ENCODE assay signal across 9 cellular contexts in the genomic region with DNA sequence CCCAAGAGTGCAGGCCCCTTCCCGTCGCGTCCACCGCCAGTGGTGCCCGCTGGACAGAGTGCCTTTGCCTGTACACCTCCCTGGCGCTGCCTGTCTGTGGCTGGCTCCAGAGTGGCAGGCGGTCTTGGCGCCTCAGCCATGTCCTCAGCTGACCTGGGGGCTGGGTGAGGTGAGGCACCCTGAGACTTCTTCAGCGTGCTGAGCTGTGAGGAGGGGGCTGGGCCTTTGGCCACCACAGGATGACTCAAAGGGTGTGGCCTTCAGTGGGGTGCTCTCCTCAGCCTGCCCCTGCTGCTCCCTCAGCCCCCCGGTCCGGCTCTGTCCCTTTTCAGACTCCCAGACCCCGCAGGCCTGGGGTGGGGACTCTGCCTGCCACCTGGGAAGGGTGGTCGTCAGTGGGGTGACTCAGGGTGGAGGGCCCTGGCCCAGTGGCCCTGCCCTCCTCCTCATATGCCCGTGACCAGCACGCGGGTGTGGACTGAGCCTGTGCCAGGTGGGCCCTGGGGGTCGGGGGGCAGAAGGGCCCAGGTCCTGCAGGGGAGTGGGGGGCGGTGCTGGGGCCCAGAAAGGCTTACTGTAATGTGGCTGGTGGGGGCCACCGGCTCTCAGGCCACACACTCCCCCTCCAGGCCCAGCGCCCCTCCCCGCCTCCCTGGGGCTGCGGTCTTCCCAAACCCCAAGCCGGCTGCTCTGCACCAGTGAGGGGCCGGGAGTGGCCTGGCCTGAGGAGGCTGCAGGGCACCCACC. TPM values are rescaled to one million over a fixed set of nuclear protein-coding genes. Genes with fewer than 3 reads are reported as not detected.
DNase-seq lines count a peak whose midpoint lies in the region; ATAC-seq, FAIRE-seq and TF ChIP-seq lines count a peak whose summit lies in the region.
"Had no signal": no experiment of that assay in that cellular context is flagged by ENCODE, and none has a peak within 500 bp of the region (broad histone marks: within the 10 kb centered on the region; RNA-seq: fewer than 3 reads in every experiment).

No MANE protein-coding gene starts in this region.

- ATAC-seq in T-helper 17 cell (no peak), HG02678 (IDR thresholded peaks at IDR 0.05; ENCODE audit: unreplicated experiment) (no peak)
- no peak for ATAC-seq in naive thymus-derived CD8-positive, alpha-beta T cell

- no peaks in the 10 kb centered on the region for H4K20me1 ChIP-seq in endothelial cell of umbilical vein (replicated peaks; ENCODE audit: control insufficient read depth, extremely low read depth, insufficient read depth, low read length)

- peak overlapping the region; percentile 67 for H3K4me3 Mint-ChIP-seq in T-helper 17 cell
- H3K4me3 Mint-ChIP-seq in naive thymus-derived CD8-positive, alpha-beta T cell = peak overlapping the region in 9 of 10 donors; percentile 14 to 70 (median 30)

- H3K9me3 ChIP-seq in T-helper 17 cell (ENCODE audit: control insufficient read depth, low read length, poor library complexity, severe bottlenecking) = no peaks in the 10 kb centered on the region
- no peaks in the 10 kb centered on the region for H3K9me3 ChIP-seq in endothelial cell of umbilical vein (replicated peaks; ENCODE audit: control insufficient read depth, insufficient read depth, low read length)

- POLR2A ChIA-PET in endothelial cell of umbilical vein (lab: Charles Lee) = interaction anchor here (1.4 kb wide), 1 partner anchor 28 kb away, joined by 3 read pairs; no protein-coding TSS in a partner anchor
- POLR2A ChIA-PET in naive thymus-derived CD8-positive, alpha-beta T cell (lab: Charles Lee) = interaction anchor here (1.2 to 2.0 kb wide), 3 partner anchors 22 to 60 kb away, joined by 3 to 14 read pairs (median 3); a partner anchor contains a TSS

- H3K36me3 ChIP-seq in endothelial cell of umbilical vein (ENCODE audit: control insufficient read depth in 2 of 2, extremely low read depth in 1 of 2, insufficient read depth in 2 of 2, low read length in 2 of 2) = no peaks in the 10 kb centered on the region

- no peaks in the 10 kb centered on the region for H3K79me2 ChIP-seq in endothelial cell of umbilical vein (ENCODE audit: control insufficient read depth, insufficient read depth, low read length)

- dilution Hi-C loops in endothelial cell of umbilical vein (cut with MboI; ENCODE audit: extremely low pct_ligation_motif_present, low sequenced_read_pairs) = no loop called here

- no peaks in the 10 kb centered on the region for H3K27me3 ChIP-seq in endothelial cell of umbilical vein (ENCODE audit: control insufficient read depth in 2 of 2, insufficient read depth in 2 of 2, low read length in 2 of 2)

- TF ChIP-seq POLR2A in endothelial cell of umbilical vein (IDR thresholded peaks at IDR 0.05; ENCODE audit: low read depth, low read length) = no peak

- no peak for TF ChIP-seq CTCF in endothelial cell of umbilical vein (IDR thresholded peaks at IDR 0.05; ENCODE audit: extremely low read depth in 1 of 2, insufficient read depth in 1 of 2, low read depth in 1 of 2, low read length in 2 of 2)

- DNase-seq in NCI-H1417 (lab: John Stamatoyannopoulos, UW) (peak in 2 of 3 experiments; percentile 9 to 37), NCI-H1417 treated with DMSO at 0.1 percent for 48 hours (lab: John Stamatoyannopoulos, UW) (no peak), T-helper 17 cell (peak in 1 of 3 donors; percentile 33), endothelial cell of umbilical vein (ENCODE audit: low read depth, low spot score) (no peak), NCI-H1930 (lab: John Stamatoyannopoulos, UW) (no peak), GM19240 (ENCODE audit: insufficient read length, low spot score) (no peak)
- peak in 6 of 10 donors; percentile 30 to 50 (median 38) for DNase-seq in naive thymus-derived CD8-positive, alpha-beta T cell

- BruUV-seq in endothelial cell of umbilical vein (replicated peaks; lab: Mats Ljungman, UMichigan) = no TSS peak

- no peaks in the 10 kb centered on the region for H3K27me3 Mint-ChIP-seq in T-helper 17 cell
- no peaks in the 10 kb centered on the region for H3K27me3 Mint-ChIP-seq in naive thymus-derived CD8-positive, alpha-beta T cell

- peaks cover 19% of the 10 kb centered on the region for H3K4me1 Mint-ChIP-seq in T-helper 17 cell
- H3K4me1 Mint-ChIP-seq in naive thymus-derived CD8-positive, alpha-beta T cell = peaks cover 3 to 40% (median 33%) of the 10 kb centered on the region in 4 donors

- peak overlapping the region; percentile 45 for H3K9ac ChIP-seq in endothelial cell of umbilical vein (replicated peaks; ENCODE audit: extremely low read depth, insufficient read depth, low read length)

- no peaks in the 10 kb centered on the region for H3K36me3 Mint-ChIP-seq in T-helper 17 cell (ENCODE audit: low read depth)
- no peaks in the 10 kb centered on the region for H3K36me3 Mint-ChIP-seq in naive thymus-derived CD8-positive, alpha-beta T cell

- peak overlapping the region; percentile 78 for H3K27ac ChIP-seq in endothelial cell of umbilical vein (ENCODE audit: insufficient read depth, low read depth, low read length)

- intact Hi-C loops in endothelial cell of umbilical vein (cut with micrococcal nuclease) = no loop called here

- FAIRE-seq in endothelial cell of umbilical vein (lab: Jason Lieb, UNC) = no peak

- peak overlapping the region; percentile 86 for H3K27ac Mint-ChIP-seq in T-helper 17 cell
- H3K27ac Mint-ChIP-seq in naive thymus-derived CD8-positive, alpha-beta T cell = peak overlapping the region in 8 of 10 donors; percentile 12 to 82 (median 60)

- H2AFZ ChIP-seq in endothelial cell of umbilical vein (ENCODE audit: low read depth, low read length) = no peak overlapping the region

- H3K9me1 ChIP-seq in endothelial cell of umbilical vein (replicated peaks; ENCODE audit: control insufficient read depth, extremely low read depth, insufficient read depth, low read length) = no peaks in the 10 kb centered on the region

- H3K4me2 ChIP-seq in endothelial cell of umbilical vein (ENCODE audit: insufficient read depth, low read length) = peak overlapping the region; percentile 47

- CTCF ChIA-PET in endothelial cell of umbilical vein (lab: Charles Lee) = interaction anchor here (2.5 kb wide), 1 partner anchor 96 kb away, joined by 26 read pairs; no protein-coding TSS in a partner anchor

- no peaks in the 10 kb centered on the region for H3K9me3 Mint-ChIP-seq in naive thymus-derived CD8-positive, alpha-beta T cell
- H3K9me3 Mint-ChIP-seq: activated naive CD4-positive, alpha-beta T cell treated with anti-CD3 and anti-CD28 coated beads, Interleukin-2, amount 50 U/mL, for 72 hours had no signal

- peak overlapping the region in 1 of 3 experiments; percentile 33 for H3K4me3 ChIP-seq in endothelial cell of umbilical vein (replicated peaks in 1 of 3; ENCODE audit: insufficient read depth in 1 of 3, low read depth in 1 of 3, low read length in 3 of 3)

- H3K4me1 ChIP-seq in endothelial cell of umbilical vein (ENCODE audit: control insufficient read depth, extremely low read depth, insufficient read depth, low read length) = peaks cover 68% of the 10 kb centered on the region

TF ChIP-seq in endothelial cell of umbilical vein, 7 proteins besides CTCF, POLR2A, EP300 and RAD21 (continues in another document):
- no peak for TF ChIP-seq POLR2AphosphoS5 (IDR thresholded peaks at IDR 0.05; ENCODE audit: insufficient read depth, low read depth, low read length)
- TF ChIP-seq, protein P1, sequence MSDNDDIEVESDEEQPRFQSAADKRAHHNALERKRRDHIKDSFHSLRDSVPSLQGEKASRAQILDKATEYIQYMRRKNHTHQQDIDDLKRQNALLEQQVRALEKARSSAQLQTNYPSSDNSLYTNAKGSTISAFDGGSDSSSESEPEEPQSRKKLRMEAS (IDR thresholded peaks at IDR 0.05; ENCODE audit: insufficient read depth, insufficient read length) = no peak
- no peak for TF ChIP-seq MYC (IDR thresholded peaks at IDR 0.05; ENCODE audit: low read depth, low read length)

RNA-seq across cellular contexts. Expression of a gene that starts 15.9 kb away (rescaled TPM):
- 10 to 100 TPM; 28.1 to 36.7 TPM for total RNA-seq in T-helper 17 cell
- total RNA-seq in endothelial cell of umbilical vein = 69.5 and 71.0 TPM in 2 replicates
- 75.7 and 86.3 TPM in 2 replicates for polyA plus RNA-seq in endothelial cell of umbilical vein
- polyA plus RNA-seq in endothelial cell of umbilical vein (2011; cell fraction: cytosol; rRNA removed) = 77.1 and 90.2 TPM in 2 replicates
- 87.3 and 95.6 TPM in 2 replicates for polyA plus RNA-seq in endothelial cell of umbilical vein (2011; cell fraction: nucleus; rRNA removed)
- polyA plus RNA-seq in endothelial cell of umbilical vein (2012) = 38.5 and 50.8 TPM in 2 replicates
- polyA minus RNA-seq in endothelial cell of umbilical vein = 19.8 and 23.7 TPM in 2 replicates
- 11.5 TPM for polyA minus RNA-seq in endothelial cell of umbilical vein (2011; cell fraction: cytosol; rRNA and poly(A)+ RNA removed)
- 8.4 and 13.7 TPM in 2 replicates for polyA minus RNA-seq in endothelial cell of umbilical vein (2011; cell fraction: nucleus; rRNA and poly(A)+ RNA removed)
- total RNA-seq in naive thymus-derived CD8-positive, alpha-beta T cell = 10 to 100 TPM; 22.1 to 28.0 TPM
- polyA plus RNA-seq in naive thymus-derived CD8-positive, alpha-beta T cell = 10 to 100 TPM; 35.8 to 43.6 (median 37.0) TPM

RNA-seq across cellular contexts. Expression of a gene that starts 16.1 kb away (rescaled TPM):
- total RNA-seq in T-helper 17 cell (10 to 100 TPM; 13.7 to 15.4 TPM), endothelial cell of umbilical vein (14.6 and 20.9 TPM in 2 replicates)
- polyA plus RNA-seq in endothelial cell of umbilical vein = 16.7 and 18.0 TPM in 2 replicates
- polyA plus RNA-seq in endothelial cell of umbilical vein (2011; cell fraction: cytosol; rRNA removed) = 10.5 and 14.0 TPM in 2 replicates
- polyA plus RNA-seq in endothelial cell of umbilical vein (2011; cell fraction: nucleus; rRNA removed) = 13.3 and 16.6 TPM in 2 replicates
- 11.1 and 15.5 TPM in 2 replicates for polyA plus RNA-seq in endothelial cell of umbilical vein (2012)
- 9.5 and 10.6 TPM in 2 replicates for polyA minus RNA-seq in endothelial cell of umbilical vein
- polyA minus RNA-seq in endothelial cell of umbilical vein (2011; cell fraction: cytosol; rRNA and poly(A)+ RNA removed) = 2.9 TPM
- polyA minus RNA-seq in endothelial cell of umbilical vein (2011; cell fraction: nucleus; rRNA and poly(A)+ RNA removed) = 3.8 and 3.9 TPM in 2 replicates
- 10 to 100 TPM; 20.3 to 23.6 TPM for total RNA-seq in naive thymus-derived CD8-positive, alpha-beta T cell
- 10 to 100 TPM; 10.8 to 17.0 (median 16.9) TPM for polyA plus RNA-seq in naive thymus-derived CD8-positive, alpha-beta T cell

RNA-seq across cellular contexts. Expression of a gene that starts 26.3 kb away (rescaled TPM):
- total RNA-seq in T-helper 17 cell (100 to 1,000 TPM; 227 to 241 TPM), endothelial cell of umbilical vein (185 and 219 TPM in 2 replicates)
- polyA plus RNA-seq in endothelial cell of umbilical vein = 131 and 172 TPM in 2 replicates
- polyA plus RNA-seq in endothelial cell of umbilical vein (2011; cell fraction: cytosol; rRNA removed) = 57.5 and 89.5 TPM in 2 replicates
- polyA plus RNA-seq in endothelial cell of umbilical vein (2011; cell fraction: nucleus; rRNA removed) = 94.6 and 107 TPM in 2 replicates
- polyA plus RNA-seq in endothelial cell of umbilical vein (2012) = 42.1 and 86.7 TPM in 2 replicates
- 33.9 and 43.9 TPM in 2 replicates for polyA minus RNA-seq in endothelial cell of umbilical vein
- 25.2 TPM for polyA minus RNA-seq in endothelial cell of umbilical vein (2011; cell fraction: cytosol; rRNA and poly(A)+ RNA removed)
- polyA minus RNA-seq in endothelial cell of umbilical vein (2011; cell fraction: nucleus; rRNA and poly(A)+ RNA removed) = 23.0 and 58.6 TPM in 2 replicates
- 10 to 100 TPM; 42.0 to 44.0 TPM for total RNA-seq in naive thymus-derived CD8-positive, alpha-beta T cell
- polyA plus RNA-seq in naive thymus-derived CD8-positive, alpha-beta T cell = 10 to 100 TPM; 12.4 to 26.0 (median 13.6) TPM

Comparison
In these comparisons a context has a peak if more than half of its experiments do, and no peak if none do; other contexts are left out.
1. DNase-seq: peak in NCI-H1417 (2 of 3) and naive thymus-derived CD8-positive, alpha-beta T cell (6 of 10); none in NCI-H1417 treated with DMSO at 0.1 percent for 48 hours (single experiment), endothelial cell of umbilical vein (single experiment), NCI-H1930 (0 of 2) and GM19240 (single experiment).